Comparison of ENCODE assay signal across 2 cellular contexts in genomic region chr11:66975403-66976047, GRCh38.
A peak's percentile ranks its signal among the peaks of the same experiment; 100 is the strongest.
TF ChIP-seq lines count a peak whose summit lies in the region.

No MANE protein-coding gene starts in this region.

TF ChIP-seq in A549, 52 proteins besides CTCF, POLR2A, EP300 and RAD21:
- peak; percentile 95 for TF ChIP-seq ZFP36 (IDR thresholded peaks at IDR 0.05; ENCODE audit: borderline replicate concordance, partially characterized antibody)
- TF ChIP-seq KDM1A (IDR thresholded peaks at IDR 0.05; ENCODE audit: low read depth): peak; percentile 79; the same call in 1 of the 2 replicates
- TF ChIP-seq TP53 (CRISPR knock-in tag; IDR thresholded peaks at IDR 0.05): no peak
TF ChIP-seq in A549: peak in this region for 2.

TF ChIP-seq in HEK293, 187 proteins besides CTCF, POLR2A, EP300 and RAD21:
- TF ChIP-seq ZNF513 (tag by site-specific recombination; IDR thresholded peaks at IDR 0.05) (no peak), ZNF18 (tag by site-specific recombination; IDR thresholded peaks at IDR 0.05) (no peak), ZNF514 (tag by site-specific recombination; IDR thresholded peaks at IDR 0.05) (no peak), SP7 (tag by site-specific recombination; IDR thresholded peaks at IDR 0.05) (no peak), ZNF239 (tag by site-specific recombination; IDR thresholded peaks at IDR 0.05) (no peak), ZNF16 (tag by site-specific recombination; IDR thresholded peaks at IDR 0.05; ENCODE audit: low read depth) (peak; percentile 89), REPIN1 (tag by site-specific recombination; IDR thresholded peaks at IDR 0.05; ENCODE audit: low read depth) (no peak), GFI1B (tag by site-specific recombination; IDR thresholded peaks at IDR 0.05) (no peak), ZNF174 (tag by site-specific recombination; IDR thresholded peaks at IDR 0.05) (no peak), ZNF114 (tag by site-specific recombination; IDR thresholded peaks at IDR 0.05) (no peak), ZIC2 (tag by site-specific recombination; IDR thresholded peaks at IDR 0.05) (peak; percentile 39), ZXDB (tag by site-specific recombination; IDR thresholded peaks at IDR 0.05) (no peak), GLIS1 (tag by site-specific recombination; IDR thresholded peaks at IDR 0.05) (peak; percentile 66)
